1 cellular context compared by ENCODE assay signal in genomic region chr17:44193326-44194084, GRCh38.
TF ChIP-seq lines count a peak whose summit lies in the region.

No MANE protein-coding gene starts in this region.

TF ChIP-seq in K562, 482 proteins besides CTCF, POLR2A, EP300 and RAD21:
- peak; percentile 34; the same call in 1 of the 2 replicates for TF ChIP-seq NFIC (IDR thresholded peaks at IDR 0.05)
- TF ChIP-seq RBFOX2 (IDR thresholded peaks at IDR 0.05; ENCODE audit: low read depth, low read length) = peak; percentile 38; the same call in 1 of the 2 replicates
- TF ChIP-seq POLR2G (IDR thresholded peaks at IDR 0.05; ENCODE audit: low read depth, low read length) = peak; percentile 62
- no peak for TF ChIP-seq NFYB (IDR thresholded peaks at IDR 0.05; ENCODE audit: extremely low read depth, insufficient read length)
